ENCODE assay signal across 8 cellular contexts in the genomic region with DNA sequence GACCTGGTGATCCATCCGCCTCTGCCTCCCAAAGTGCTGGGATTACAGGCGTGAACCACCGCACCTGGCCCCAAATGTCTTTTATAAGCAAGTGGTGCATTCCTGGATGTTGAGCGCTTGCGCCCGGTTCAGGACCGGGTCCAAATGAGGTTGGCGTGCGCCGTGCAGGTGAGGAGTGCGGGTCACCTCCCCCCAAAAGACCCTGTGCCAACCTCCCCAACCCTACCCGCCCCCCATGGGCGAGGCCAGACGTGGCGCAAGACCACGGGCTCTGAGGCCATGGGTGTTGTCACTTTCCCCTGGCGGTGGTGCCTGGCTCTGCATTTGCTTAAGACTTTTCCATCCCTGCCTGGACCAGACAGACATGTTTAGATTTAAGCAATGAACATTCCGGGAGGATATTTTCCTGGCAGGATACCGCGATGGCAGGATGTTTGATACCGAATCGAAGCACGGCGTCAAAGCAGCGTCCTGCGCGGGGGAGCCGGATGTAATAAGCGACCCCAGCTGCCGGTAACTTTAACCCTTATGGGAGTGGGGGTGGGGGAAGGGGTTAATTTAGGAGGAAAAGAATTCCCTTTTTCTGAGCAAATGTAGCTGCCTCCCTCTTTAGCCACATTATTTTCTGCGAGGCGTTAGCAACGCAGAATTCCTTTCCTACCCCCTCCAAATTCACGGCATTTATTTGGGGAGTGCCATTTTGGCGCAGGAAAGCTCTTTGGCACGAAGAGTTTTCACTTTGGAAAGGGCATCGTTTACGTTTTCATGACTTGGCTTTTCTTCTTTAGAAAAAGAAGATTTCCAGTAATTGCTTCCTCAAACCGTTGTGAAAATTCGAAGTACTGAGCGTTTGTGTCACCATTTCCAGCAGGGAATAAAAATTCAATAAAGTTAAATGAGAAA. TPM values are rescaled to one million over a fixed set of nuclear protein-coding genes. Genes with fewer than 3 reads are reported as not detected.
DNase-seq lines count a peak whose midpoint lies in the region; ATAC-seq and TF ChIP-seq lines count a peak whose summit lies in the region.

No MANE protein-coding gene starts in this region.

- peaks cover 34% of the 10 kb centered on the region for H3K4me1 ChIP-seq in lower lobe of right lung

- peak; percentile 59 for TF ChIP-seq CTCF in lower lobe of right lung (IDR thresholded peaks at IDR 0.05)

- POLR2A ChIA-PET in activated CD4-positive, alpha-beta T cell treated with anti-CD3 and anti-CD28 coated beads for 36 hours (lab: Charles Lee), result interaction anchor here (0.6 to 1.5 kb wide), 3 partner anchors 27 to 724 kb away, joined by 4 to 8 read pairs (median 6); a partner anchor contains a TSS

- H3K36me3 Mint-ChIP-seq in activated CD4-positive, alpha-beta T cell treated with anti-CD3 and anti-CD28 coated beads for 36 hours (ENCODE audit: low read depth), result peaks cover 10% of the 10 kb centered on the region

- no peaks in the 10 kb centered on the region for H3K9me3 ChIP-seq in lower lobe of right lung

- DNase-seq in COR-L47 (lab: John Stamatoyannopoulos, UW), result peak; percentile 84
- DNase-seq in NCI-H2107 (lab: John Stamatoyannopoulos, UW), result peak; percentile 76
- DNase-seq in activated CD4-positive, alpha-beta T cell treated with anti-CD3 and anti-CD28 coated beads for 36 hours, result peak; percentile 83
- peak; percentile 88 for DNase-seq in dermis blood vessel endothelial cell
- DNase-seq in lower lobe of right lung, result no peak
- peak; percentile 46 to 56 for DNase-seq in stimulated activated CD8-positive, alpha-beta memory T cell treated with anti-CD3 and anti-CD28 coated beads, Interleukin-2, amount 100 ng/mL, for 48 hours (ENCODE audit: low read depth in 2 of 2)

- peak overlapping the region; percentile 88 for H3K4me3 Mint-ChIP-seq in activated CD4-positive, alpha-beta T cell treated with anti-CD3 and anti-CD28 coated beads for 36 hours

- ATAC-seq in GM21576 (IDR thresholded peaks at IDR 0.05; ENCODE audit: unreplicated experiment) (peak; percentile 26), lower lobe of right lung (peak; percentile 38 to 60), HG03432 (IDR thresholded peaks at IDR 0.05; ENCODE audit: unreplicated experiment) (no peak)
- ATAC-seq in activated CD4-positive, alpha-beta T cell treated with anti-CD3 and anti-CD28 coated beads for 36 hours, result peak; percentile 8

- peak overlapping the region; percentile 96 for H3K27ac Mint-ChIP-seq in activated CD4-positive, alpha-beta T cell treated with anti-CD3 and anti-CD28 coated beads for 36 hours

- peaks cover 80% of the 10 kb centered on the region for H3K27me3 ChIP-seq in lower lobe of right lung (ENCODE audit: low read depth)

- peak overlapping the region; percentile 56 for H3K4me3 ChIP-seq in lower lobe of right lung

- no peaks in the 10 kb centered on the region for H3K27me3 Mint-ChIP-seq in activated CD4-positive, alpha-beta T cell treated with anti-CD3 and anti-CD28 coated beads for 36 hours

- H3K36me3 ChIP-seq in lower lobe of right lung, result no peaks in the 10 kb centered on the region

- CTCF ChIA-PET in activated CD4-positive, alpha-beta T cell treated with anti-CD3 and anti-CD28 coated beads for 36 hours (lab: Charles Lee), result interaction anchor here (0.7 to 4.1 kb wide), 9 partner anchors 13 to 1836 kb away, joined by 3 to 16 read pairs (median 3); a partner anchor contains a TSS

- no peaks in the 10 kb centered on the region for H3K9me3 Mint-ChIP-seq in activated CD4-positive, alpha-beta T cell treated with anti-CD3 and anti-CD28 coated beads for 36 hours (ENCODE audit: low read depth)

- peaks cover 44% of the 10 kb centered on the region for H3K4me1 Mint-ChIP-seq in activated CD4-positive, alpha-beta T cell treated with anti-CD3 and anti-CD28 coated beads for 36 hours

- H3K27ac ChIP-seq in lower lobe of right lung, result peak overlapping the region; percentile 82

- intact Hi-C loops in activated CD4-positive, alpha-beta T cell treated with anti-CD3 and anti-CD28 coated beads for 36 hours (cut with DNase I, micrococcal nuclease), result loop anchor here in 1 of 2 experiments (2.0 to 10.0 kb wide), 2 partner anchors 351 to 1045 kb away; a partner anchor contains a TSS
- intact Hi-C loops in lower lobe of right lung (cut with DNase I), result no loop called here

RNA-seq across cellular contexts. Expression of a gene that starts 27.8 kb away (rescaled TPM):
- 100 to 1,000 TPM; 114 to 155 TPM for total RNA-seq in activated CD4-positive, alpha-beta T cell treated with anti-CD3 and anti-CD28 coated beads for 36 hours
- total RNA-seq in dermis blood vessel endothelial cell (34.7 and 84.4 TPM in 2 replicates), lower lobe of right lung (79.8 TPM)

RNA-seq across cellular contexts. Expression of a gene that starts 42.7 kb away (rescaled TPM):
- total RNA-seq in activated CD4-positive, alpha-beta T cell treated with anti-CD3 and anti-CD28 coated beads for 36 hours, result 1 to 10 TPM; 1.2 to 1.3 TPM
- total RNA-seq in dermis blood vessel endothelial cell (not detected in 2 replicates), lower lobe of right lung (2.6 TPM)

RNA-seq across cellular contexts. Expression of a gene that starts 52.7 kb away (rescaled TPM):
- total RNA-seq in activated CD4-positive, alpha-beta T cell treated with anti-CD3 and anti-CD28 coated beads for 36 hours, result 10 to 100 TPM; 27.0 to 33.3 TPM
- total RNA-seq in dermis blood vessel endothelial cell (19.4 and 20.1 TPM in 2 replicates), lower lobe of right lung (26.2 TPM)
